20 cellular contexts compared by ENCODE assay signal in the genomic region with DNA sequence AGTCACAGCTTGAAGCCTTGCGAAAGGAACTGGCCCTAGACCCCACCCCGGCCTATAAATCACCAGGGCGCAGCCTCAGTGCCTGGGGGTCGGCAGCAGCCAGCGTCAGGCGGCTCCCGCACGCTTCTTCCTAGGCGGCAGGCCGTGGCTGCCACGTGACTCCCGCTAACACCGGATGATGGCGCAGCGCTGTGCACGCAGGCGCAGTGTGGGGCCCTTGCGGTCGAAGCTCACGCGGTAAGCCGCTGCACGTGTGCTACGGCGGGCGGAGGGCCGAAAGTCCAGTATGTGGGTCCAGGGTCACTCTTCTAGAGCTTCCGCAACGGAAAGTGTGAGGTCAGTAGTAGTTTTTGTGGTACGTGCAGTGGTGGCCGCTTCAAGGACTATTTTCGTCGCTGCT. TPM values are rescaled to one million over a fixed set of nuclear protein-coding genes. Genes with fewer than 3 reads are reported as not detected.
DNase-seq lines count a peak whose midpoint lies in the region; ATAC-seq, FAIRE-seq and TF ChIP-seq lines count a peak whose summit lies in the region.
"Had no signal": no experiment of that assay in that cellular context is flagged by ENCODE, and none has a peak within 500 bp of the region (broad histone marks: within the 10 kb centered on the region; RNA-seq: fewer than 3 reads in every experiment).

A gene with protein sequence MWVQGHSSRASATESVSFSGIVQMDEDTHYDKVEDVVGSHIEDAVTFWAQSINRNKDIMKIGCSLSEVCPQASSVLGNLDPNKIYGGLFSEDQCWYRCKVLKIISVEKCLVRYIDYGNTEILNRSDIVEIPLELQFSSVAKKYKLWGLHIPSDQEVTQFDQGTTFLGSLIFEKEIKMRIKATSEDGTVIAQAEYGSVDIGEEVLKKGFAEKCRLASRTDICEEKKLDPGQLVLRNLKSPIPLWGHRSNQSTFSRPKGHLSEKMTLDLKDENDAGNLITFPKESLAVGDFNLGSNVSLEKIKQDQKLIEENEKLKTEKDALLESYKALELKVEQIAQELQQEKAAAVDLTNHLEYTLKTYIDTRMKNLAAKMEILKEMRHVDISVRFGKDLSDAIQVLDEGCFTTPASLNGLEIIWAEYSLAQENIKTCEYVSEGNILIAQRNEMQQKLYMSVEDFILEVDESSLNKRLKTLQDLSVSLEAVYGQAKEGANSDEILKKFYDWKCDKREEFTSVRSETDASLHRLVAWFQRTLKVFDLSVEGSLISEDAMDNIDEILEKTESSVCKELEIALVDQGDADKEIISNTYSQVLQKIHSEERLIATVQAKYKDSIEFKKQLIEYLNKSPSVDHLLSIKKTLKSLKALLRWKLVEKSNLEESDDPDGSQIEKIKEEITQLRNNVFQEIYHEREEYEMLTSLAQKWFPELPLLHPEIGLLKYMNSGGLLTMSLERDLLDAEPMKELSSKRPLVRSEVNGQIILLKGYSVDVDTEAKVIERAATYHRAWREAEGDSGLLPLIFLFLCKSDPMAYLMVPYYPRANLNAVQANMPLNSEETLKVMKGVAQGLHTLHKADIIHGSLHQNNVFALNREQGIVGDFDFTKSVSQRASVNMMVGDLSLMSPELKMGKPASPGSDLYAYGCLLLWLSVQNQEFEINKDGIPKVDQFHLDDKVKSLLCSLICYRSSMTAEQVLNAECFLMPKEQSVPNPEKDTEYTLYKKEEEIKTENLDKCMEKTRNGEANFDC (plus strand): TSS at position 220 of the 400 bp plus-strand sequence. CDS start 67 bp downstream, at position 287.

- 78 to 79% methylated on average over 24 to 27 of the region's 33 CpGs for WGBS in testis, 2 donors

- TF ChIP-seq POLR2A in testis (IDR thresholded peaks at IDR 0.05) (no peak), H54 (IDR thresholded peaks at IDR 0.05; ENCODE audit: low read depth, low read length) (no peak)

- H2AFZ ChIP-seq in MM.1S (ENCODE audit: low read length), result no peak within 1 kb of the TSS

- FAIRE-seq in H54 (lab: Jason Lieb, UNC), result no peak

- no peaks in the 10 kb centered on the region for H3K79me2 ChIP-seq in MM.1S (ENCODE audit: low read length)

- ATAC-seq in mucosa of descending colon, result no peak
- ATAC-seq in activated CD4-positive, CD25-positive, alpha-beta regulatory T cell treated with anti-CD3 and anti-CD28 coated beads, Interleukin-2, amount 50 U/mL, for 24 hours, result no peak

- no peaks in the 10 kb centered on the region for H3K9me2 ChIP-seq in MM.1S (replicated peaks; ENCODE audit: insufficient read depth, low read length)

- H3K4me1 ChIP-seq in duodenal mucosa (ENCODE audit: control insufficient read depth in 1 of 2, insufficient read depth in 2 of 2, low read length in 2 of 2) (peaks cover 5 to 9% of the 10 kb centered on the region in 2 donors), mucosa of descending colon (ENCODE audit: low read depth) (no peaks in the 10 kb centered on the region), testis (no peaks in the 10 kb centered on the region), MM.1S (ENCODE audit: low read length) (no peaks in the 10 kb centered on the region)

- H3K4me3 ChIP-seq in H7 (ENCODE audit: insufficient read depth, low read depth, low read length) (no peak within 1 kb of the TSS), duodenal mucosa (ENCODE audit: low read depth in 1 of 2, low read length in 2 of 2) (peak within 1 kb of the TSS; percentile 28 to 41), mucosa of descending colon (no peak within 1 kb of the TSS), testis (peak within 1 kb of the TSS; percentile 35 to 42), MM.1S (ENCODE audit: low read length) (no peak within 1 kb of the TSS)
- H3K4me3 ChIP-seq: SK-N-MC had no signal

- no peak within 1 kb of the TSS for H3K4me2 ChIP-seq in MM.1S (ENCODE audit: low read depth, low read length)

- no peaks in the 10 kb centered on the region for H4K20me1 ChIP-seq in MM.1S (ENCODE audit: insufficient read depth, low read length)

- DNase-seq in H7, result peak; percentile 35
- peak; percentile 13 to 53 (median 37) for DNase-seq in mucosa of descending colon
- peak; percentile 76 for DNase-seq in testis
- no peak for DNase-seq in effector CD8-positive, alpha-beta T cell (lab: John Stamatoyannopoulos, UW)
- no peak for DNase-seq in H54 (ENCODE audit: insufficient read length, low spot score)
- DNase-seq in MM.1S, result no peak
- DNase-seq: C1 segment of cervical spinal cord; CD8-positive, alpha-beta memory T cell; DMS79; HCEC 1CT; NCI-H1105; NCI-H2081 treated with DMSO at 0.1 percent for 48 hours; NCI-H2227 treated with DMSO at 0.1 percent for 48 hours; NCI-H510A treated with DMSO at 0.1 percent for 48 hours; NCI-H774; SHP77 had no signal

- H3F3A ChIP-seq in MM.1S (ENCODE audit: insufficient read depth, low read length), result no peaks in the 10 kb centered on the region

- H3K36me3 ChIP-seq in H7 (replicated peaks; ENCODE audit: control insufficient read depth, insufficient read depth, low read length), result peaks cover 3% of the 10 kb centered on the region; the same call in 1 of the 2 replicates
- H3K36me3 ChIP-seq in duodenal mucosa (ENCODE audit: control insufficient read depth in 1 of 2, insufficient read depth in 2 of 2, low read length in 2 of 2), result peaks cover 12 to 14% of the 10 kb centered on the region in 2 donors
- no peaks in the 10 kb centered on the region for H3K36me3 ChIP-seq in mucosa of descending colon (ENCODE audit: low read depth)
- H3K36me3 ChIP-seq in testis (ENCODE audit: low read depth, missing control alignments), result no peaks in the 10 kb centered on the region
- H3K36me3 ChIP-seq in MM.1S (replicated peaks; ENCODE audit: insufficient read depth, low read length), result no peaks in the 10 kb centered on the region

- no peak for TF ChIP-seq CTCF in mucosa of descending colon (IDR thresholded peaks at IDR 0.05)
- no peak for TF ChIP-seq CTCF in testis (IDR thresholded peaks at IDR 0.05)
- no peak for TF ChIP-seq CTCF in MM.1S (IDR thresholded peaks at IDR 0.05; ENCODE audit: low read length)

- no peak within 1 kb of the TSS for H3K9ac ChIP-seq in duodenal mucosa (ENCODE audit: low read depth in 1 of 2, low read length in 2 of 2)
- no peak within 1 kb of the TSS for H3K9ac ChIP-seq in MM.1S (ENCODE audit: low read length)

- intact Hi-C loops in mucosa of descending colon (cut with DNase I, micrococcal nuclease), result loop anchor here in 1 of 2 donors (5.0 kb wide), 1 partner anchor 138 kb away; no protein-coding TSS in a partner anchor
- intact Hi-C loops in testis (cut with DNase I; ENCODE audit: low total_unique reads), result loop anchor here (10.0 kb wide), 1 partner anchor 135 kb away; no protein-coding TSS in a partner anchor

- H3K9me3 ChIP-seq in duodenal mucosa (ENCODE audit: control insufficient read depth in 1 of 2, low read length in 2 of 2), result peaks cover 5 to 17% of the 10 kb centered on the region in 2 donors
- peaks cover 16% of the 10 kb centered on the region for H3K9me3 ChIP-seq in mucosa of descending colon
- no peaks in the 10 kb centered on the region for H3K9me3 ChIP-seq in testis
- no peaks in the 10 kb centered on the region for H3K9me3 ChIP-seq in MM.1S (replicated peaks; ENCODE audit: insufficient read depth, low read length)

- no peak within 1 kb of the TSS for H3K27ac ChIP-seq in duodenal mucosa (ENCODE audit: low read depth, low read length)
- H3K27ac ChIP-seq in testis, result peak within 1 kb of the TSS; percentile 43 to 47
- no peak within 1 kb of the TSS for H3K27ac ChIP-seq in MM.1S (ENCODE audit: low read length)
- H3K27ac ChIP-seq: SK-N-MC had no signal

- H3K27me3 ChIP-seq in H7 (ENCODE audit: control insufficient read depth, insufficient read depth, low read length) (no peaks in the 10 kb centered on the region), duodenal mucosa (ENCODE audit: control insufficient read depth in 1 of 2, insufficient read depth in 2 of 2, low read length in 2 of 2) (no peaks in the 10 kb centered on the region), testis (no peaks in the 10 kb centered on the region), MM.1S (replicated peaks; ENCODE audit: insufficient read depth, low read length) (no peaks in the 10 kb centered on the region)

RNA-seq across cellular contexts. Expression of the gene that starts here (rescaled TPM):
- 0.73 and 0.92 TPM in 2 replicates for total RNA-seq in H7 (2014; rRNA removed; shearing (Covaris generic))
- total RNA-seq in mucosa of descending colon (1 to 10 TPM in 1 of 3 donors, under 1 TPM in 2; 0.38 to 1.3 (median 0.65) TPM), testis (10 to 100 TPM; 59.7 to 79.8 TPM)
- 76.8 TPM for polyA plus RNA-seq in testis (ENCODE audit: insufficient read depth, low read depth, low replicate concordance)
- total RNA-seq: RPMI7951 had no signal

Comparison
In these comparisons a context has a peak if more than half of its experiments do, and no peak if none do; other contexts are left out.
1. RNA of the gene that starts here (total RNA-seq): 59.7 to 79.8 TPM in testis; 0.73 to 0.92 TPM in H7 and 0.38 to 1.3 TPM in mucosa of descending colon; every median in the first group is over 10 times any median in the second.
2. Peak in DNase-seq in H7; RNA of the gene not detected or under 1 TPM.
3. DNase-seq: peak in mucosa of descending colon (3 of 3) and testis (single experiment); none in effector CD8-positive, alpha-beta T cell (single experiment), H54 (single experiment) and MM.1S (single experiment).
4. H3K4me3 ChIP-seq: peak in duodenal mucosa (2 of 2) and testis (2 of 2); none in H7 (single experiment), mucosa of descending colon (single experiment) and MM.1S (single experiment).
5. H3K27ac ChIP-seq: peak in testis (2 of 2); none in duodenal mucosa (single experiment) and MM.1S (single experiment).